Comparison of ENCODE assay signal across 20 cellular contexts in the genomic region with DNA sequence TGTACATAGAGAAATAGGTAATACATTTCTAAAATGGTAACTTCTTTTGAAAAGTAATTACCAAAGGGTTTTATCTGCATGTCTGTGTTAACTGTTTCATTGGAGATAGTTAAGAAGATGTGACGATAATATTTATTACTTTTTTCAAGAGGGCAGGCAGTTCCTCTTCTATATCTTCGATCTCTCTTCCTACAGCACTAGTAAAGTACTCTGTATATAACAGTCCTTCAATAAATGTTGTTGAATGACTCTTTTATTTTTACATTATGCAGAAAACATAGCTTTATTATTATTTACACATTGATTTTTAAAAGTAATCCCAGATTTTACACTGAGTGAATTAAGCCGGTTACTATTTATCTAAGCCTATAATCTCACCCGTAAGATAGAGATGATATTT. TPM values are rescaled to one million over a fixed set of nuclear protein-coding genes. Genes with fewer than 3 reads are reported as not detected.
DNase-seq lines count a peak whose midpoint lies in the region; ATAC-seq, FAIRE-seq and TF ChIP-seq lines count a peak whose summit lies in the region.
"Had no signal": no experiment of that assay in that cellular context is flagged by ENCODE, and none has a peak within 500 bp of the region (broad histone marks: within the 10 kb centered on the region; RNA-seq: fewer than 3 reads in every experiment).

No MANE protein-coding gene starts in this region.

- TF ChIP-seq EP300 in GM12878 (IDR thresholded peaks at IDR 0.05; ENCODE audit: borderline replicate concordance in 1 of 2, control insufficient read depth in 1 of 2, low read depth in 2 of 2, low read length in 2 of 2), result no peak

- no peaks in the 10 kb centered on the region for H3K79me2 ChIP-seq in GM12878 (ENCODE audit: control insufficient read depth, insufficient read depth, low read length)

- H3K4me2 ChIP-seq in GM12878 (ENCODE audit: control insufficient read depth, insufficient read depth), result no peak overlapping the region
- H3K4me2 ChIP-seq: KMS-11, SK-N-SH had no signal

- H2AFZ ChIP-seq in GM12878 (ENCODE audit: control insufficient read depth, low read depth, low read length), result no peak overlapping the region
- H2AFZ ChIP-seq: GM23248 had no signal

- intact Hi-C loops in GM12878 (cut with micrococcal nuclease; ENCODE audit: unreplicated experiment), result loop anchor here (10.0 kb wide), 3 partner anchors 306 to 556 kb away; no protein-coding TSS in a partner anchor

- RAD21 ChIA-PET in GM12878 (lab: Charles Lee; ENCODE audit: unreplicated experiment), result interaction anchor here (0.8 to 2.1 kb wide), 8 partner anchors 174 to 671 kb away, joined by 3 to 18 read pairs (median 6); no protein-coding TSS in a partner anchor

- H3K4me3 ChIP-seq in LNCaP clone FGC (ENCODE audit: low read depth, low read length), result no peak overlapping the region
- H3K4me3 ChIP-seq in GM12878, result no peak overlapping the region
- peak overlapping the region; percentile 16 to 35 for H3K4me3 ChIP-seq in mucosa of rectum (ENCODE audit: low read length in 2 of 2)
- H3K4me3 ChIP-seq: GM23248, HAP-1 had no signal

- FAIRE-seq in GM12878 (lab: Jason Lieb, UNC), result no peak
- FAIRE-seq: HTR-8/SVneo had no signal

- ATAC-seq in GM12878 (peak; percentile 33; the same call in 1 of the 3 replicates), HG03175 (IDR thresholded peaks at IDR 0.05; ENCODE audit: unreplicated experiment) (no peak), GM18858 (IDR thresholded peaks at IDR 0.05; ENCODE audit: unreplicated experiment) (no peak)

- SMC1A ChIA-PET in GM12878 (lab: Charles Lee; ENCODE audit: uncharacterized antibody, unreplicated experiment), result interaction anchor here (0.8 to 3.0 kb wide), 22 partner anchors 9 to 1378 kb away, joined by 3 to 37 read pairs (median 4); no protein-coding TSS in a partner anchor

- BruUV-seq in GM12878 (replicated peaks; lab: Mats Ljungman, UMichigan), result no TSS peak

- POLR2A ChIA-PET in GM12878 (lab: Charles Lee), result no interaction called here

- in situ Hi-C loops in GM12878 (cut with MboI), result loop anchor here (25.0 kb wide), 2 partner anchors 663 to 1113 kb away; no protein-coding TSS in a partner anchor

- H3K4me1 ChIP-seq in GM12878 (ENCODE audit: control insufficient read depth, insufficient read depth, low read length) (0 out of 2 replicates have a peak, but pooled peaks cover 3% of the 10 kb centered on the region), mucosa of rectum (ENCODE audit: control insufficient read depth in 2 of 2, insufficient read depth in 2 of 2, low read length in 2 of 2) (peaks cover 0 to 3% of the 10 kb centered on the region in 2 donors)
- H3K4me1 ChIP-seq: BE2C, HAP-1 had no signal

- TF ChIP-seq RAD21 in GM12878 (IDR thresholded peaks at IDR 0.05; ENCODE audit: insufficient read depth, low read depth, low read length), result no peak

- CTCF ChIA-PET in GM12878 (lab: Yijun Ruan, JAX), result interaction anchor here (0.7 to 3.4 kb wide), 25 partner anchors 15 to 1224 kb away, joined by 3 to 22 read pairs (median 5); no protein-coding TSS in a partner anchor

- no peaks in the 10 kb centered on the region for H4K20me1 ChIP-seq in GM12878 (ENCODE audit: control insufficient read depth, insufficient read depth)

- peak overlapping the region; percentile 46 for H3K27ac ChIP-seq in 22Rv1
- no peak overlapping the region for H3K27ac ChIP-seq in GM12878 (ENCODE audit: control insufficient read depth, insufficient read depth)
- no peak overlapping the region for H3K27ac ChIP-seq in mucosa of rectum (ENCODE audit: low read depth in 2 of 2, low read length in 2 of 2)
- H3K27ac ChIP-seq: GM23248, KMS-11 had no signal

- TF ChIP-seq CTCF in 22Rv1 (IDR thresholded peaks at IDR 0.05) (no peak), LNCaP clone FGC (IDR thresholded peaks at IDR 0.05; ENCODE audit: control insufficient read depth, extremely low read depth, insufficient read depth) (no peak), GM12878 (IDR thresholded peaks at IDR 0.05 in 2 of 3, conservative IDR thresholded peaks at IDR 0.05 in 1 of 3; ENCODE audit: control insufficient read depth in 2 of 3, extremely low read depth in 1 of 3, insufficient read depth in 1 of 3, low read depth in 3 of 3, low read length in 3 of 3) (no peak)

- peak; percentile 33 for DNase-seq in LNCaP clone FGC (ENCODE audit: low read depth)
- DNase-seq in GM12878 (ENCODE audit: low read depth, low spot score), result no peak
- no peak for DNase-seq in effector CD8-positive, alpha-beta T cell (lab: John Stamatoyannopoulos, UW)
- DNase-seq in NCI-H510A (lab: John Stamatoyannopoulos, UW), result no peak
- DNase-seq: NCI-H2171, NCI-H524 treated with DMSO at 0.1 percent for 48 hours had no signal

- no peak for TF ChIP-seq POLR2A in GM12878 (IDR thresholded peaks at IDR 0.05; ENCODE audit: low read depth, low read length)

- WGBS in GM12878 (ENCODE audit: insufficient coverage, insufficient replicate concordance, low lambda C conversion rate, missing lambda C conversion rate), result 74% methylated on average over 4 of the region's 4 CpGs

- no peaks in the 10 kb centered on the region for H3K9me3 ChIP-seq in GM12878 (replicated peaks; ENCODE audit: control insufficient read depth, insufficient read depth, low read length)
- H3K9me3 ChIP-seq in mucosa of rectum (ENCODE audit: control insufficient read depth in 2 of 2, low read length in 2 of 2), result no peaks in the 10 kb centered on the region
- H3K9me3 ChIP-seq: BE2C, HAP-1, SK-N-SH had no signal

- H3K9ac ChIP-seq in GM12878 (ENCODE audit: control insufficient read depth, insufficient read depth, low read length) (no peak overlapping the region), mucosa of rectum (ENCODE audit: low read depth in 1 of 2, low read length in 2 of 2) (no peak overlapping the region)
- H3K9ac ChIP-seq: GM23248, KMS-11, SK-N-SH had no signal

- H3K27me3 ChIP-seq in GM12878 (replicated peaks in 1 of 2; ENCODE audit: control insufficient read depth in 2 of 2, insufficient read depth in 2 of 2, low read length in 1 of 2) (no peaks in the 10 kb centered on the region), mucosa of rectum (ENCODE audit: control insufficient read depth in 2 of 2, insufficient read depth in 2 of 2, low read length in 2 of 2) (no peaks in the 10 kb centered on the region)
- H3K27me3 ChIP-seq: BE2C had no signal

- H3K36me3 ChIP-seq in GM12878 (ENCODE audit: control insufficient read depth in 2 of 2, insufficient read depth in 2 of 2, low read length in 1 of 2) (no peaks in the 10 kb centered on the region), mucosa of rectum (ENCODE audit: control insufficient read depth in 2 of 2, insufficient read depth in 2 of 2, low read length in 2 of 2) (no peaks in the 10 kb centered on the region)
- H3K36me3 ChIP-seq: BE2C, HAP-1 had no signal

TF ChIP-seq in GM12878, 131 proteins besides CTCF, POLR2A, EP300 and RAD21:
- TF ChIP-seq MTA2 (IDR thresholded peaks at IDR 0.05; ENCODE audit: low read depth), result no peak
- no peak for TF ChIP-seq STAT3 (IDR thresholded peaks at IDR 0.05; ENCODE audit: low read depth, low read length)
- TF ChIP-seq, protein P1, sequence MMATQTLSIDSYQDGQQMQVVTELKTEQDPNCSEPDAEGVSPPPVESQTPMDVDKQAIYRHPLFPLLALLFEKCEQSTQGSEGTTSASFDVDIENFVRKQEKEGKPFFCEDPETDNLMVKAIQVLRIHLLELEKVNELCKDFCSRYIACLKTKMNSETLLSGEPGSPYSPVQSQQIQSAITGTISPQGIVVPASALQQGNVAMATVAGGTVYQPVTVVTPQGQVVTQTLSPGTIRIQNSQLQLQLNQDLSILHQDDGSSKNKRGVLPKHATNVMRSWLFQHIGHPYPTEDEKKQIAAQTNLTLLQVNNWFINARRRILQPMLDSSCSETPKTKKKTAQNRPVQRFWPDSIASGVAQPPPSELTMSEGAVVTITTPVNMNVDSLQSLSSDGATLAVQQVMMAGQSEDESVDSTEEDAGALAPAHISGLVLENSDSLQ (IDR thresholded peaks at IDR 0.05), result no peak
TF ChIP-seq in GM12878: peak in this region for 0.

RNA-seq across cellular contexts. Expression of a gene that starts 51.8 kb away (rescaled TPM):
- total RNA-seq in GM12878 (2013; cell fraction: nucleolus; rRNA removed), result not detected in 2 replicates
- total RNA-seq in GM12878 (2014; rRNA removed) (not detected in 2 replicates), GM12878 (2014; rRNA removed; fragmentation: Illumina TruSeq; extraction: Trizol) (not detected in 2 replicates), GM12878 (2021) (not detected in 2 replicates)
- not detected for polyA plus RNA-seq in GM12878 (2011; ENCODE audit: low read depth)
- polyA plus RNA-seq in GM12878 (2011; rRNA removed) (not detected in 2 replicates), GM12878 (2014; fragmentation: Illumina TruSeq; extraction: Trizol) (not detected in 2 replicates), GM12878 (2014; fragmentation: Nextera tagmentation; extraction: Ambion mirVana) (not detected), GM12878 (2014; rRNA removed) (not detected in 2 replicates), GM12878 (2016; fragmentation: Nextera tagmentation; extraction: Ambion mirVana) (not detected)
- polyA plus RNA-seq in GM12878 (2011; cell fraction: cytosol; rRNA removed), result not detected in 2 replicates
- not detected in 2 replicates for polyA plus RNA-seq in GM12878 (2011; cell fraction: nucleus; rRNA removed)
- polyA plus RNA-seq in GM12878 (2012), result not detected in 2 replicates
- not detected in 2 replicates for polyA minus RNA-seq in GM12878 (2011; rRNA and poly(A)+ RNA removed)
- not detected in 2 replicates for polyA minus RNA-seq in GM12878 (2011; cell fraction: cytosol; rRNA and poly(A)+ RNA removed)
- not detected in 2 replicates for polyA minus RNA-seq in GM12878 (2011; cell fraction: nucleus; rRNA and poly(A)+ RNA removed)
- total RNA-seq: GM23248, IMR-90, M059J, PC-3, RPMI7951 had no signal
- polyA plus RNA-seq: GM23248, IMR-90, SK-N-SH had no signal

Comparison
In these comparisons a context has a peak if more than half of its experiments do, and no peak if none do; other contexts are left out.
1. H3K4me3 ChIP-seq: peak in mucosa of rectum (2 of 2); none in LNCaP clone FGC (single experiment) and GM12878 (single experiment).